Comparison of ENCODE assay signal across 8 cellular contexts in the genomic region with DNA sequence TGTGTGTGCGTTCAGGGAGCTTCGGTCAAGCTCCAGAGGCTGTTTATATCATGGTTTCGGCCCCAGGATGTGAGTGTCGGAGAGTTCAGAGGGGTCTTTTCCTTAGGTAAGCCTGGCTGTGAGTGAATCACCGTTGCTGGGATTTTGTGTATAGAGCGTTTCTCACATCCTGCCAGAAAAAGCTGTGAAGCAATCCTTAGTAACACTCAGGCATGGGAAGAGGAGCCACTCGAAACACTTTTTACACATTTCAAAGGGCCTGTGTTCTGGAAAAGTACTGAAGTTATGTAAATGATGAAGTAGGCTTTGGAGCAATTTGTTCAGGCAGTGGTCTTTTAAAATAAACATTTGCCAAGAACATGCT. TPM values are rescaled to one million over a fixed set of nuclear protein-coding genes. Genes with fewer than 3 reads are reported as not detected.
DNase-seq lines count a peak whose midpoint lies in the region; ATAC-seq and TF ChIP-seq lines count a peak whose summit lies in the region.

No MANE protein-coding gene starts in this region.

- ATAC-seq in RWPE2 (ENCODE audit: low read depth) (peak; percentile 46), omental fat pad (ENCODE audit: low FRiP score) (peak; percentile 61), GM19452 (IDR thresholded peaks at IDR 0.05; ENCODE audit: unreplicated experiment) (no peak), HG03457 (IDR thresholded peaks at IDR 0.05; ENCODE audit: unreplicated experiment) (no peak)

- peaks cover 13% of the 10 kb centered on the region for H3K36me3 ChIP-seq in RWPE2 (ENCODE audit: low read depth)

- TF ChIP-seq CTCF in RWPE2 (IDR thresholded peaks at IDR 0.05; ENCODE audit: poor library complexity, severe bottlenecking) (no peak), epithelial cell of esophagus (IDR thresholded peaks at IDR 0.05; ENCODE audit: insufficient read depth, low read depth, low read length, missing control alignments) (no peak), omental fat pad (IDR thresholded peaks at IDR 0.05) (no peak)

- H3K9me3 ChIP-seq in RWPE2 (ENCODE audit: severe bottlenecking), result no peaks in the 10 kb centered on the region

- H3K4me3 ChIP-seq in RWPE2 (ENCODE audit: severe bottlenecking) (peak overlapping the region; percentile 95), epithelial cell of esophagus (ENCODE audit: low read length) (peak overlapping the region; percentile 84)

- H3K27ac ChIP-seq in RWPE2 (ENCODE audit: poor library complexity, severe bottlenecking), result peak overlapping the region; percentile 87

- DNase-seq in GF-D8 (lab: John Stamatoyannopoulos, UW) (peak; percentile 9), RWPE2 (ENCODE audit: low spot score) (no peak), epithelial cell of esophagus (ENCODE audit: low read depth) (peak; percentile 92), omental fat pad (ENCODE audit: low spot score) (no peak), OCI-M1 (lab: John Stamatoyannopoulos, UW) (no peak), NCI-H446 (lab: John Stamatoyannopoulos, UW) (no peak)

- H3K27me3 ChIP-seq in RWPE2 (ENCODE audit: insufficient read depth, poor library complexity, severe bottlenecking), result no peaks in the 10 kb centered on the region

- H3K4me1 ChIP-seq in RWPE2 (ENCODE audit: insufficient read depth, poor library complexity, severe bottlenecking), result peaks cover 57% of the 10 kb centered on the region

RNA-seq across cellular contexts. Expression of gene PGS1, which starts 0.7 kb away (rescaled TPM):
- 10 to 100 TPM; 25.8 to 97.2 (median 70.2) TPM for total RNA-seq in omental fat pad

RNA-seq across cellular contexts. Expression of gene SOCS3, which starts 19.2 kb away (rescaled TPM):
- total RNA-seq in omental fat pad, result 1,000 to 10,000 TPM in 1 of 4 donors, 100 to 1,000 TPM in 3; 186 to 1,117 (median 634) TPM

Comparison
In these comparisons a context has a peak if more than half of its experiments do, and no peak if none do; other contexts are left out.
1. DNase-seq: peak in GF-D8 (single experiment) and epithelial cell of esophagus (single experiment); none in RWPE2 (single experiment), omental fat pad (single experiment), OCI-M1 (single experiment) and NCI-H446 (0 of 2).
2. ATAC-seq: peak in RWPE2 (single experiment) and omental fat pad (single experiment); none in GM19452 (single experiment) and HG03457 (single experiment).